In the genomic region with DNA sequence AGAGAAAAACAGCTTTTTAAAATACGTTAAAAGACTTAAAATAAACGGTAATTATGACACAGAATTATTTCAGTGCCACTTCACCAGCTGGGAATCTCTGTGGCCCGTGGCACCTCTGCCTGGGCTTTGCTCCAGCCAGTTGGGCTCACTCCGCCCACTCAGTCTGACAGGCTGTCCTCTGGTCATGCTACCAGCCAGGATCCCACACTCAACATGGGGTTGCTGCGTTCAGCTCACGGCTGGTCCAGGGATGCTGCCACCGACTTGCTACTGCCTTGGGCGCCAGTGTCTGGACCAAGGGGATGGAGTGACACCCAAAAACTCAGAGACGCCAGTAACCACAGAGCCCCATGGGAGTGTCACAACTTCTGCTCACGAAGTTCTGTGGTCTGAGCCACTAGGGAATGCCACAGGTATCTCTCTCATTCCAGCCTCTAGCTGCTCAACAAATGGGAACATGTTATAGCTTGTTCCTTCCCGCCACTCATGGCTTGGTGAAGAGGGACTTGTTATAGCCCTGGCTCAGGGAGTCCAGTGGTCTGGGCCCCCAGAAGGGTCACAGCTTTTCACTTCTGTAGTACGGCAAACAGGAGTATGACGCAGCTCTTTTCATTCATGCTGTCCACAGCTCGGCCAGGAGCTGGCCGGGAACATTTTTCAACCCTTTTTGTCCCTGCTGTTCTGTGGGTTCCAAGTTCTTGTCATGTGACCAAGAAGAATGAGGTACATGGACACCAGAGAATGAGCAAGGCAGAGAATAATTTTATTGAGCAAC, we compare ENCODE assay signal across 1 cellular context.
TF ChIP-seq lines count a peak whose summit lies in the region.

No MANE protein-coding gene starts in this region.

TF ChIP-seq in K562, 482 proteins besides CTCF, POLR2A, EP300 and RAD21:
- TF ChIP-seq ZNF184 (CRISPR knock-in tag; IDR thresholded peaks at IDR 0.05) (no peak), EGR1 (conservative IDR thresholded peaks at IDR 0.05) (peak; percentile 38), NFE2 (IDR thresholded peaks at IDR 0.05; ENCODE audit: low read depth) (0 out of 2 replicates have a peak, but pooled peaks have one; percentile 13), ZNF316 (IDR thresholded peaks at IDR 0.05) (peak; percentile 9; the same call in 1 of the 2 replicates)
- TF ChIP-seq, protein P1, sequence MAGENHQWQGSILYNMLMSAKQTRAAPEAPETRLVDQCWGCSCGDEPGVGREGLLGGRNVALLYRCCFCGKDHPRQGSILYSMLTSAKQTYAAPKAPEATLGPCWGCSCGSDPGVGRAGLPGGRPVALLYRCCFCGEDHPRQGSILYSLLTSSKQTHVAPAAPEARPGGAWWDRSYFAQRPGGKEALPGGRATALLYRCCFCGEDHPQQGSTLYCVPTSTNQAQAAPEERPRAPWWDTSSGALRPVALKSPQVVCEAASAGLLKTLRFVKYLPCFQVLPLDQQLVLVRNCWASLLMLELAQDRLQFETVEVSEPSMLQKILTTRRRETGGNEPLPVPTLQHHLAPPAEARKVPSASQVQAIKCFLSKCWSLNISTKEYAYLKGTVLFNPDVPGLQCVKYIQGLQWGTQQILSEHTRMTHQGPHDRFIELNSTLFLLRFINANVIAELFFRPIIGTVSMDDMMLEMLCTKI (IDR thresholded peaks at IDR 0.05; ENCODE audit: partially characterized antibody), result no peak
- TF ChIP-seq, protein P2, sequence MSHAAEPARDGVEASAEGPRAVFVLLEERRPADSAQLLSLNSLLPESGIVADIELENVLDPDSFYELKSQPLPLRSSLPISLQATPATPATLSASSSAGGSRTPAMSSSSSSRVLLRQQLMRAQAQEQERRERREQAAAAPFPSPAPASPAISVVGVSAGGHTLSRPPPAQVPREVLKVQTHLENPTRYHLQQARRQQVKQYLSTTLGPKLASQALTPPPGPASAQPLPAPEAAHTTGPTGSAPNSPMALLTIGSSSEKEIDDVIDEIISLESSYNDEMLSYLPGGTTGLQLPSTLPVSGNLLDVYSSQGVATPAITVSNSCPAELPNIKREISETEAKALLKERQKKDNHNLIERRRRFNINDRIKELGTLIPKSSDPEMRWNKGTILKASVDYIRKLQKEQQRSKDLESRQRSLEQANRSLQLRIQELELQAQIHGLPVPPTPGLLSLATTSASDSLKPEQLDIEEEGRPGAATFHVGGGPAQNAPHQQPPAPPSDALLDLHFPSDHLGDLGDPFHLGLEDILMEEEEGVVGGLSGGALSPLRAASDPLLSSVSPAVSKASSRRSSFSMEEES (CRISPR knock-in tag; IDR thresholded peaks at IDR 0.05), result peak; percentile 61
